Comparison of ENCODE assay signal across 1 cellular context in the genomic region with DNA sequence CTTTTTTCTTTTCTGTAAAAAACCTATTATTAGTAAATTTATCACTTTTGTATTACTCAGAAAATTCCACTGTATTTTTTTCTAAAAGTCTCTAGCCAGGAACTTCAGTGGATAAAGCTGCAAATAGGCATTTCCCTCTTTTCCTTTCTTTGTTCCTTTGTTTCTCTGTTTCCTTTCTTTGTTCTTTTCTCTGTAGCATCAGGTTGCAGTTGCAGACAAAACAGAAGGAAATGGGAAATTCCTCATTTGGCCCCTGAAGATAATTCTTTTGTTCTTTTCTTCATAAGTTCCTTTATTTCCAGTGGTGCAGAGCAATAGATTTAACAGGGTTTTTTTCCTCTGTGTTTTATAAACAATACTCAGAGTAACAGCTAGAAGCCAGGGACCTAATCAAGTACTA.
TF ChIP-seq lines count a peak whose summit lies in the region.

No MANE protein-coding gene starts in this region.

TF ChIP-seq in H1, 55 proteins besides CTCF, POLR2A, EP300 and RAD21:
- no peak for TF ChIP-seq BRCA1 (IDR thresholded peaks at IDR 0.05; ENCODE audit: low read depth, low read length)
- TF ChIP-seq EGR1 (IDR thresholded peaks at IDR 0.05; ENCODE audit: borderline replicate concordance, low read depth, low read length) = peak; percentile 22; the same call in 1 of the 2 replicates
TF ChIP-seq in H1: peak in this region for 1.
